10 cellular contexts compared by ENCODE assay signal in the genomic region with DNA sequence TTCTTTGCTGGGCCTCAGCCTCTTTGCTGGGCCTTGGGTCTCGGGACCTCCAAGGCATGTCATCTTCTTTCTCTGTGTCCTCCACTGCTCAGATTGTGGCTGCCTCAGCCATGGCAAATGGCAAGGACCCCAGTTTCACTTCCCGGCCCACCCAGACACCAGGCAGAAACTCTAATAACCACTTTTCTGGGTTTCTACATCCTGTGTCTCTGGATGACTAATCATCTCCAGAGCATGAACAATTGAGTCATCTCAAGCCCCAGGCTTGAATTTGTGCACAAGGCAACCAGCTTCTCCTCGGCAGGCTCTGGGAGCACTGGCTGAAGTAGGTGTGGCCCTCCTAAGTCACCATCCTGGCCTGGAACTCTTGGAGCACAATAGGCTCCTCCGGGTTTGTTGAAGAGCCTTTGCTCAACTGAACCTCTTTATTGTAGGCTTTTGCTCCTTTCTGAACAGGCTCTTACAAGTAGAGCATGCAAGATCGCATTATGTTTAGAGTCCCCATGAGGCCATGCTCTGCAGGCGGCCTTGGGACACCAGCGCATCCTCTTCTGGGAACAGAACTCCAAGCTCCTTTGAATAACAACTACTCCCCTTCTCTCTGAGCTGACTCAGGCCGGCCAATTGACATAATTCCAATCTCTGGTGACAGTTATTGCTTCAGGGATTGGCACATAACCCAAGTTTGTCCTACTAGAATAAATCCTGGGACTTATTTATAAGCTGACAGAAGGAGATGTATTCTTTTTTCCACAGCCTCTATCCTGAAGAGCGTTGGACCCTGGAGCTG.
DNase-seq lines count a peak whose midpoint lies in the region; ATAC-seq, FAIRE-seq and TF ChIP-seq lines count a peak whose summit lies in the region.
"Had no signal": no experiment of that assay in that cellular context is flagged by ENCODE, and none has a peak within 500 bp of the region (broad histone marks: within the 10 kb centered on the region; RNA-seq: fewer than 3 reads in every experiment).

No MANE protein-coding gene starts in this region.

- H3K79me2 ChIP-seq in OCI-LY7 (ENCODE audit: insufficient read depth, low read depth, low read length), result no peaks in the 10 kb centered on the region

- FAIRE-seq in GM12891 (lab: Jason Lieb, UNC) (no peak), HTR-8/SVneo (lab: Jason Lieb, UNC) (no peak)

- H3K9me3 ChIP-seq in OCI-LY7 (ENCODE audit: low read length), result no peaks in the 10 kb centered on the region

- no peak overlapping the region for H3K4me2 ChIP-seq in OCI-LY7 (ENCODE audit: low read length)

- DNase-seq in GM12891 (ENCODE audit: insufficient read length, low spot score) (peak; percentile 18), iris pigment epithelial cell (ENCODE audit: low read depth) (peak; percentile 3), NCI-H2029 (lab: John Stamatoyannopoulos, UW) (no peak), HTR-8/SVneo (ENCODE audit: insufficient read length, low spot score) (no peak), OCI-LY7 (ENCODE audit: low spot score) (no peak)
- no peak for DNase-seq in activated naive CD4-positive, alpha-beta T cell treated with anti-CD3 and anti-CD28 coated beads, Interleukin-2, amount 50 U/mL, for 72 hours (ENCODE audit: low spot score in 2 of 2)
- DNase-seq: KG1, left cardiac atrium had no signal

- H3K9me2 ChIP-seq in OCI-LY7 (ENCODE audit: insufficient read depth, low read length), result no peaks in the 10 kb centered on the region

- H3K4me1 ChIP-seq in OCI-LY7 (ENCODE audit: insufficient read depth, low read length, poor library complexity, severe bottlenecking), result no peaks in the 10 kb centered on the region

- no peak overlapping the region for H3K4me3 ChIP-seq in OCI-LY7 (ENCODE audit: low read depth, low read length, poor library complexity, severe bottlenecking)

- POLR2A ChIA-PET in OCI-LY7 (lab: Charles Lee), result no interaction called here

- no peaks in the 10 kb centered on the region for H3K36me3 ChIP-seq in OCI-LY7 (ENCODE audit: insufficient read depth, low read length)

- TF ChIP-seq POLR2A in GM12891 (IDR thresholded peaks at IDR 0.05; ENCODE audit: low read depth, low read length), result no peak

- CTCF ChIA-PET in OCI-LY7 (lab: Charles Lee; ENCODE audit: unreplicated experiment), result no interaction called here

- peak; percentile 91 for ATAC-seq in GM21526 (IDR thresholded peaks at IDR 0.05; ENCODE audit: low FRiP score, unreplicated experiment)
- ATAC-seq in HG03520 (IDR thresholded peaks at IDR 0.05; ENCODE audit: unreplicated experiment), result peak; percentile 90
- ATAC-seq in activated naive CD4-positive, alpha-beta T cell treated with anti-CD3 and anti-CD28 coated beads, Interleukin-2, amount 50 U/mL, for 72 hours, result no peak

- peaks cover 0 to 4% of the 10 kb centered on the region in 2 donors for H3K36me3 Mint-ChIP-seq in activated naive CD4-positive, alpha-beta T cell treated with anti-CD3 and anti-CD28 coated beads, Interleukin-2, amount 50 U/mL, for 72 hours

- H3K27ac ChIP-seq in OCI-LY7 (ENCODE audit: low read depth, low read length, poor library complexity, severe bottlenecking), result no peak overlapping the region

- no peak overlapping the region for H3K27ac Mint-ChIP-seq in activated naive CD4-positive, alpha-beta T cell treated with anti-CD3 and anti-CD28 coated beads, Interleukin-2, amount 50 U/mL, for 72 hours

- H3K9me3 Mint-ChIP-seq in activated naive CD4-positive, alpha-beta T cell treated with anti-CD3 and anti-CD28 coated beads, Interleukin-2, amount 50 U/mL, for 72 hours, result peaks cover 4 to 8% of the 10 kb centered on the region in 2 donors

- BruUV-seq in OCI-LY7 (replicated peaks; lab: Mats Ljungman, UMichigan), result no TSS peak

- intact Hi-C loops in OCI-LY7 (cut with micrococcal nuclease; ENCODE audit: unreplicated experiment), result no loop called here

- no peaks in the 10 kb centered on the region for H4K20me1 ChIP-seq in OCI-LY7 (ENCODE audit: insufficient read depth, low read length)

- H2AFZ ChIP-seq in OCI-LY7 (ENCODE audit: low read length), result no peak overlapping the region

- no peak for TF ChIP-seq CTCF in OCI-LY7 (conservative IDR thresholded peaks at IDR 0.05; ENCODE audit: low read length)

TF ChIP-seq in GM12891, 5 proteins besides CTCF, POLR2A, EP300 and RAD21:
- TF ChIP-seq SPI1 (IDR thresholded peaks at IDR 0.05; ENCODE audit: low read depth, low read length), result peak; percentile 82
- no peak for TF ChIP-seq POLR2AphosphoS5 (IDR thresholded peaks at IDR 0.05; ENCODE audit: low read depth, low read length)

Comparison
In these comparisons a context has a peak if more than half of its experiments do, and no peak if none do; other contexts are left out.
1. DNase-seq: peak in GM12891 (single experiment) and iris pigment epithelial cell (single experiment); none in NCI-H2029 (single experiment), activated naive CD4-positive, alpha-beta T cell treated with anti-CD3 and anti-CD28 coated beads, Interleukin-2, amount 50 U/mL, for 72 hours (0 of 2), HTR-8/SVneo (single experiment) and OCI-LY7 (single experiment).
2. ATAC-seq: peak in GM21526 (single experiment) and HG03520 (single experiment); none in activated naive CD4-positive, alpha-beta T cell treated with anti-CD3 and anti-CD28 coated beads, Interleukin-2, amount 50 U/mL, for 72 hours (0 of 2).